Comparison of ENCODE assay signal across 22 cellular contexts in the genomic region with DNA sequence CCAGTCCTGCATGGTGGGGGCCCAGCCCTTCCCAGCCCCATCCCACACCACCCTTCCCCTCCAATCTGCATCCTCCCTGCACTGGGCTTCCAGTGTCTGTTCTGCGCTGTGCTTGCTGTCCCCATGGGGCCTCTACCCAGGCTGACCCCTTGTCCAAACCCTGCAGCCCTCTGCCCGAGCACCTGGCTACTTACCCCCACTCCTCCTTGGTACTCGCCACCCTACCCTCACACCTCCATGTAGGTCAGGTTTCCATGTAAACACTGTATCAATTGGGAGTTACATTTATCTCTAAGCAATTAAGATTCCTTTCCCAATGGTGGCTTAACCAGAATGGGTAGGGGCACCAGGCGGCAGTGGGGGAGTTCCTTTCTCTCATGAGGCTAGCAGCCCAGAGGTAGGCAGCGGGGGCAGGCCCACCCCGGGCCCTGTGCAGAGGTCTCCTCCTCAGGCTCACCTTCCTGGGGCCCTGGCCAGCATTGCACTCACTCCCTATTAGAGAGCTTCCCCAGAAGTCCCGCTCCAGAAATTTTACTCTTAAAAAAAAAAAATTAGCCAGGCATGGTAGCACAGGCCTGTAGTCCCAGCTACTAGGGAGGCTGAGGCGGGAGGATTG.
A peak's percentile ranks its signal among the peaks of the same experiment; 100 is the strongest.
DNase-seq lines count a peak whose midpoint lies in the region; ATAC-seq and TF ChIP-seq lines count a peak whose summit lies in the region.
"Had no signal": no experiment of that assay in that cellular context is flagged by ENCODE, and none has a peak within 500 bp of the region (broad histone marks: within the 10 kb centered on the region; RNA-seq: fewer than 3 reads in every experiment).

No MANE protein-coding gene starts in this region.

- no peaks in the 10 kb centered on the region for H3K9me2 ChIP-seq in SK-N-SH

- ATAC-seq in esophagus mucosa, result no peak
- ATAC-seq: GM12878, HCT116 had no signal

- H2BK15ac ChIP-seq in neuronal stem cell (ENCODE audit: low read length), result peak overlapping the region; percentile 43

- CTCF ChIA-PET in SK-N-SH (lab: Yijun Ruan, JAX), result no interaction called here

- peak overlapping the region; percentile 59 for H3K23ac ChIP-seq in neuronal stem cell (ENCODE audit: low read depth, low read length, poor library complexity)

- H2BK5ac ChIP-seq in neuronal stem cell (ENCODE audit: low read length), result no peak overlapping the region

- no peaks in the 10 kb centered on the region for H3K9me3 Mint-ChIP-seq in T-helper 2 cell treated with Interferon-gamma antibody and Interleukin-4, amounts not matched to agents 5 μg/mL and 100 μg/mL, for 36 hours
- no peaks in the 10 kb centered on the region for H3K9me3 Mint-ChIP-seq in progenitor cell of endocrine pancreas (ENCODE audit: low read depth)
- H3K9me3 Mint-ChIP-seq: CD14-positive monocyte; CD4-positive, alpha-beta T cell; CD8-positive, alpha-beta memory T cell had no signal

- peaks cover 5% of the 10 kb centered on the region for H3K4me1 Mint-ChIP-seq in T-helper 2 cell treated with Interferon-gamma antibody and Interleukin-4, amounts not matched to agents 5 μg/mL and 100 μg/mL, for 36 hours (ENCODE audit: low read depth)
- H3K4me1 Mint-ChIP-seq in progenitor cell of endocrine pancreas (ENCODE audit: low read depth), result peaks cover 17% of the 10 kb centered on the region

- no peak overlapping the region for H2AK5ac ChIP-seq in neuronal stem cell (ENCODE audit: low read depth, low read length)

- no peak overlapping the region for H4K8ac ChIP-seq in neuronal stem cell (ENCODE audit: low read depth, low read length)

- no peaks in the 10 kb centered on the region for H3K36me3 Mint-ChIP-seq in T-helper 2 cell treated with Interferon-gamma antibody and Interleukin-4, amounts not matched to agents 5 μg/mL and 100 μg/mL, for 36 hours (ENCODE audit: low read depth)
- no peaks in the 10 kb centered on the region for H3K36me3 Mint-ChIP-seq in progenitor cell of endocrine pancreas (ENCODE audit: insufficient read depth)
- H3K36me3 Mint-ChIP-seq: CD14-positive monocyte; CD8-positive, alpha-beta memory T cell had no signal

- no peaks in the 10 kb centered on the region for H3F3A ChIP-seq in SK-N-SH (replicated peaks; ENCODE audit: insufficient read depth)

- H3K4me3 Mint-ChIP-seq in T-helper 2 cell treated with Interferon-gamma antibody and Interleukin-4, amounts not matched to agents 5 μg/mL and 100 μg/mL, for 36 hours, result no peak overlapping the region
- peak overlapping the region; percentile 38 for H3K4me3 Mint-ChIP-seq in progenitor cell of endocrine pancreas (ENCODE audit: low read depth)
- H3K4me3 Mint-ChIP-seq: CD14-positive monocyte; CD4-positive, alpha-beta T cell; CD8-positive, alpha-beta memory T cell had no signal

- H3K36me3 ChIP-seq in esophagus muscularis mucosa (no peaks in the 10 kb centered on the region), neuronal stem cell (replicated peaks in 1 of 2; ENCODE audit: control insufficient read depth in 2 of 2, insufficient read depth in 2 of 2, low read length in 2 of 2) (no peaks in the 10 kb centered on the region), SK-N-SH (replicated peaks in 1 of 2; ENCODE audit: control insufficient read depth in 1 of 2, insufficient read depth in 2 of 2, low read length in 1 of 2) (no peaks in the 10 kb centered on the region)
- H3K36me3 ChIP-seq: BE2C; BLaER1 treated with 17β-estradiol and CSF1 and Interleukin-3, amounts not matched to agents 10 nM and 100 nM had no signal

- H4K91ac ChIP-seq in neuronal stem cell (ENCODE audit: low read depth, low read length, poor library complexity), result no peak overlapping the region

- H3K4me1 ChIP-seq in esophagus muscularis mucosa (no peaks in the 10 kb centered on the region), neuronal stem cell (ENCODE audit: control insufficient read depth in 2 of 2, insufficient read depth in 1 of 2, low read depth in 1 of 2, low read length in 2 of 2) (peaks cover 0 to 2% of the 10 kb centered on the region in 2 donors), SK-N-SH (ENCODE audit: control insufficient read depth in 1 of 2, insufficient read depth in 2 of 2, low read depth in 1 of 2, low read length in 1 of 2) (no peaks in the 10 kb centered on the region)
- H3K4me1 ChIP-seq: BE2C had no signal

- H3K79me1 ChIP-seq in neuronal stem cell (ENCODE audit: low read depth, low read length), result no peaks in the 10 kb centered on the region

- no peak overlapping the region for H3K27ac Mint-ChIP-seq in T-helper 2 cell treated with Interferon-gamma antibody and Interleukin-4, amounts not matched to agents 5 μg/mL and 100 μg/mL, for 36 hours
- no peak overlapping the region for H3K27ac Mint-ChIP-seq in progenitor cell of endocrine pancreas
- H3K27ac Mint-ChIP-seq: CD14-positive monocyte; CD4-positive, alpha-beta T cell; CD8-positive, alpha-beta memory T cell had no signal

- H3K27me3 ChIP-seq in esophagus muscularis mucosa, result peaks cover 0 to 27% (median 0%) of the 10 kb centered on the region in 4 donors
- H3K27me3 ChIP-seq in neuronal stem cell (ENCODE audit: control insufficient read depth in 3 of 3, insufficient read depth in 3 of 3, low read depth in 1 of 3, low read length in 3 of 3), result peaks cover 0 to 44% (median 0%) of the 10 kb centered on the region in 3 experiments
- H3K27me3 ChIP-seq in SK-N-SH (ENCODE audit: insufficient read depth), result peaks cover 54% of the 10 kb centered on the region; the same call in 1 of the 2 replicates

- H3K27ac ChIP-seq in esophagus muscularis mucosa (replicated peaks in 1 of 4) (no peak overlapping the region), neuronal stem cell (replicated peaks; ENCODE audit: low read length) (no peak overlapping the region), SK-N-SH (ENCODE audit: low read depth in 2 of 2, low read length in 1 of 2) (no peak overlapping the region)
- H3K27ac ChIP-seq: 22Rv1; BLaER1 treated with 17β-estradiol and CSF1 and Interleukin-3, amounts not matched to agents 10 nM and 100 nM had no signal

- WGBS in esophagus muscularis mucosa, result over 99% methylated on average over 5 of the region's 8 CpGs
- no CpG with 5 or more reads among the region's 8 CpGs for WGBS in neuronal stem cell (ENCODE audit: extremely low coverage in 2 of 2, insufficient read length in 2 of 2, insufficient replicate concordance in 1 of 2), 2 donors
- WGBS in SK-N-SH (ENCODE audit: low lambda C conversion rate), result 0% methylated on average over 6 of the region's 8 CpGs

- H3K14ac ChIP-seq in neuronal stem cell (ENCODE audit: low read length), result no peak overlapping the region

- POLR2A ChIA-PET in SK-N-SH (lab: Yijun Ruan, JAX), result no interaction called here

- intact Hi-C loops in esophagus muscularis mucosa (cut with DNase I), result no loop called here

- no peaks in the 10 kb centered on the region for H3K79me2 ChIP-seq in SK-N-SH (ENCODE audit: insufficient read depth)

- TF ChIP-seq POLR2A in esophagus muscularis mucosa (IDR thresholded peaks at IDR 0.05; ENCODE audit: low read depth), result no peak

- no peak overlapping the region for H3K4ac ChIP-seq in neuronal stem cell (ENCODE audit: low read length)

- H4K20me1 ChIP-seq in SK-N-SH (ENCODE audit: insufficient read depth), result no peaks in the 10 kb centered on the region
- H4K20me1 ChIP-seq: BLaER1 treated with 17β-estradiol and CSF1 and Interleukin-3, amounts not matched to agents 10 nM and 100 nM had no signal

- peak overlapping the region; percentile 81 for H3K18ac ChIP-seq in neuronal stem cell (ENCODE audit: low read length)

- TF ChIP-seq EP300 in esophagus muscularis mucosa (IDR thresholded peaks at IDR 0.05) (no peak), SK-N-SH (IDR thresholded peaks at IDR 0.05; ENCODE audit: borderline replicate concordance in 1 of 2, low read depth in 1 of 2, low read length in 1 of 2) (no peak)

- no peak overlapping the region for H2BK120ac ChIP-seq in neuronal stem cell (ENCODE audit: low read depth, low read length)

- no peak for TF ChIP-seq CTCF in esophagus muscularis mucosa (IDR thresholded peaks at IDR 0.05)
- no peak for TF ChIP-seq CTCF in progenitor cell of endocrine pancreas (IDR thresholded peaks at IDR 0.05; ENCODE audit: unreplicated experiment)
- no peak for TF ChIP-seq CTCF in SK-N-SH (IDR thresholded peaks at IDR 0.05)

- H3K9me3 ChIP-seq in esophagus muscularis mucosa (no peaks in the 10 kb centered on the region), neuronal stem cell (replicated peaks in 1 of 2; ENCODE audit: control insufficient read depth in 2 of 2, insufficient read depth in 1 of 2, low read depth in 1 of 2, low read length in 2 of 2) (peaks cover 0 to 2% of the 10 kb centered on the region in 2 donors), SK-N-SH (no peaks in the 10 kb centered on the region)
- H3K9me3 ChIP-seq: BE2C; BLaER1 treated with 17β-estradiol and CSF1 and Interleukin-3, amounts not matched to agents 10 nM and 100 nM had no signal

- no peak for TF ChIP-seq RAD21 in SK-N-SH (IDR thresholded peaks at IDR 0.05; ENCODE audit: low read length)

- H2AFZ ChIP-seq in neuronal stem cell (ENCODE audit: low read length) (no peak overlapping the region), SK-N-SH (ENCODE audit: low read depth) (no peak overlapping the region)

- no peak overlapping the region for H2BK12ac ChIP-seq in neuronal stem cell (ENCODE audit: low read length)

- H3K4me2 ChIP-seq in neuronal stem cell (ENCODE audit: insufficient read depth, low read length, poor library complexity, severe bottlenecking) (no peak overlapping the region), SK-N-SH (no peak overlapping the region)
- H3K4me2 ChIP-seq: BLaER1 treated with 17β-estradiol and CSF1 and Interleukin-3, amounts not matched to agents 10 nM and 100 nM had no signal

- DNase-seq in T-helper 2 cell treated with Interferon-gamma antibody and Interleukin-4, amounts not matched to agents 5 μg/mL and 100 μg/mL, for 36 hours (ENCODE audit: low spot score), result peak; percentile 2
- DNase-seq in T-helper 2 cell (no peak), esophagus muscularis mucosa (ENCODE audit: extremely low spot score) (peak; percentile 72), neuronal stem cell (ENCODE audit: low spot score) (no peak), progenitor cell of endocrine pancreas (ENCODE audit: low spot score, unreplicated experiment) (no peak), SKM-1 (lab: John Stamatoyannopoulos, UW; ENCODE audit: unreplicated experiment) (no peak), SK-N-SH (no peak)
- DNase-seq: BE2C; CD4-positive, alpha-beta T cell; CD8-positive, alpha-beta memory T cell; DMS 273 treated with DMSO at 0.1 percent for 48 hours; DMS79; EL; GDM1; GOT3; H7 had no signal

- H3K9ac ChIP-seq in neuronal stem cell (ENCODE audit: low read depth, low read length, poor library complexity), result no peak overlapping the region
- no peak overlapping the region for H3K9ac ChIP-seq in SK-N-SH
- H3K9ac ChIP-seq: BLaER1 treated with 17β-estradiol and CSF1 and Interleukin-3, amounts not matched to agents 10 nM and 100 nM had no signal

- no peaks in the 10 kb centered on the region for H3K27me3 Mint-ChIP-seq in T-helper 2 cell treated with Interferon-gamma antibody and Interleukin-4, amounts not matched to agents 5 μg/mL and 100 μg/mL, for 36 hours (ENCODE audit: low read depth)
- peaks cover 48% of the 10 kb centered on the region for H3K27me3 Mint-ChIP-seq in progenitor cell of endocrine pancreas
- H3K27me3 Mint-ChIP-seq: CD4-positive, alpha-beta T cell had no signal

- H3K4me3 ChIP-seq in esophagus muscularis mucosa (no peak overlapping the region), neuronal stem cell (ENCODE audit: low read length in 2 of 2) (no peak overlapping the region), SK-N-SH (ENCODE audit: low read depth in 2 of 2, low read length in 1 of 2) (no peak overlapping the region)
- H3K4me3 ChIP-seq: BLaER1 treated with 17β-estradiol and CSF1 and Interleukin-3, amounts not matched to agents 10 nM and 100 nM; GM12878 had no signal

Comparison
In these comparisons a context has a peak if more than half of its experiments do, and no peak if none do; other contexts are left out.
1. DNase-seq: peak in T-helper 2 cell treated with Interferon-gamma antibody and Interleukin-4, amounts not matched to agents 5 μg/mL and 100 μg/mL, for 36 hours (single experiment) and esophagus muscularis mucosa (single experiment); none in T-helper 2 cell (0 of 5), neuronal stem cell (single experiment), progenitor cell of endocrine pancreas (single experiment), SKM-1 (single experiment) and SK-N-SH (single experiment).